Comparison of ENCODE assay signal across 30 cellular contexts in genomic region chr1:15321601-15322000, GRCh38.
"Had no signal": no experiment of that assay in that cellular context is flagged by ENCODE, and none has a peak within 500 bp of the region (broad histone marks: within the 10 kb centered on the region; RNA-seq: fewer than 3 reads in every experiment).

No MANE protein-coding gene starts in this region.

- DNase-seq: activated B cell treated with CpG ODN at 0.5 μM for 24 hours; activated CD4-positive, alpha-beta memory T cell treated with anti-CD3 and anti-CD28 coated beads for 36 hours; activated CD4-positive, alpha-beta T cell treated with anti-CD3 and anti-CD28 coated beads for 4 hours; activated CD4-positive, alpha-beta T cell treated with anti-CD3 and anti-CD28 coated beads, Interleukin-2, amount 10 ng/mL, durations not matched to agents 24 days and 14 days; activated CD4-positive, alpha-beta T cell treated with anti-CD3 and anti-CD28 coated beads, Interleukin-2, amount 50 U/mL, for 1 hour; activated CD4-positive, alpha-beta T cell treated with anti-CD3 and anti-CD28 coated beads, Interleukin-2, amount 50 U/mL, for 4 hours; activated CD4-positive, CD25-positive, alpha-beta regulatory T cell treated with anti-CD3 and anti-CD28 coated beads, Interleukin-2, amount 50 U/mL, for 72 hours; activated CD8-positive, alpha-beta memory T cell treated with anti-CD3 and anti-CD28 coated beads, Interleukin-2, amount 50 U/mL, for 4 hours; activated CD8-positive, alpha-beta T cell treated with anti-CD3 and anti-CD28 coated beads for 36 hours; activated effector memory CD4-positive, alpha-beta T cell treated with anti-CD3 and anti-CD28 coated beads, Interleukin-2, amount 50 U/mL, for 16 hours; activated gamma-delta T cell treated with Interleukin-2 at 50 U/mL for 16 hours; activated naive CD4-positive, alpha-beta T cell; activated naive CD4-positive, alpha-beta T cell treated with anti-CD3 and anti-CD28 coated beads for 36 hours; activated naive CD4-positive, alpha-beta T cell treated with anti-CD3 and anti-CD28 coated beads, Interleukin-2, amount 50 U/mL, for 16 hours; activated naive CD8-positive, alpha-beta T cell treated with anti-CD3 and anti-CD28 coated beads for 36 hours; activated T-cell treated with anti-CD3 and anti-CD28 coated beads for 4 hours; activated T-cell treated with anti-CD3 and anti-CD28 coated beads, Interleukin-2, amount 50 U/mL, for 1 hour; activated T-cell treated with anti-CD3 and anti-CD28 coated beads, Interleukin-2, amount 50 U/mL, for 4 hours; activated T-cell treated with anti-CD3 and anti-CD28 coated beads, Interleukin-2, amount 50 U/mL, for 72 hours; amniotic stem cell; aorta; body of pancreas; brain microvascular endothelial cell; central memory CD4-positive, alpha-beta T cell; T-helper 2 cell; T-helper 9 cell had no signal

- H3K27ac ChIP-seq: brain microvascular endothelial cell, breast epithelium had no signal

- H3K27me3 ChIP-seq: adrenal gland, body of pancreas, breast epithelium had no signal

- H3K4me3 ChIP-seq: adrenal gland, body of pancreas, breast epithelium had no signal

- H3K36me3 ChIP-seq: adrenal gland, brain microvascular endothelial cell, breast epithelium had no signal

- H3K4me1 ChIP-seq: breast epithelium had no signal

- FAIRE-seq: astrocyte, TTC549 had no signal

- H3K9me3 ChIP-seq: adrenal gland, body of pancreas had no signal
